ENCODE assay signal across 9 cellular contexts in genomic region chr4:40502936-40503335, GRCh38.
DNase-seq lines count a peak whose midpoint lies in the region; ATAC-seq and TF ChIP-seq lines count a peak whose summit lies in the region.
"Had no signal": no experiment of that assay in that cellular context is flagged by ENCODE, and none has a peak within 500 bp of the region (broad histone marks: within the 10 kb centered on the region; RNA-seq: fewer than 3 reads in every experiment).

No MANE protein-coding gene starts in this region.

- ATAC-seq in activated T-cell treated with anti-CD3 and anti-CD28 coated beads, Interleukin-2, amount 50 U/mL, for 4 hours: peak; percentile 58 to 63
- ATAC-seq in HG02938 (IDR thresholded peaks at IDR 0.05; ENCODE audit: unreplicated experiment): peak; percentile 61

- CTCF ChIA-PET in activated CD4-positive, alpha-beta memory T cell treated with anti-CD3 and anti-CD28 coated beads, Interleukin-2, amount 10 ng/mL, durations not matched to agents 7 days and 5 days (lab: Charles Lee): no interaction called here

- H3K9me3 Mint-ChIP-seq in activated T-cell treated with anti-CD3 and anti-CD28 coated beads, Interleukin-2, amount 50 U/mL, for 4 hours: no peaks in the 10 kb centered on the region
- no peaks in the 10 kb centered on the region for H3K9me3 Mint-ChIP-seq in activated CD4-positive, alpha-beta memory T cell treated with anti-CD3 and anti-CD28 coated beads, Interleukin-2, amount 10 ng/mL, durations not matched to agents 7 days and 5 days
- no peaks in the 10 kb centered on the region for H3K9me3 Mint-ChIP-seq in stimulated activated naive CD8-positive, alpha-beta T cell treated with anti-CD3 and anti-CD28 coated beads, Interleukin-15, Interleukin-2, amounts not matched to agents 100 ng/mL and 50 ng/mL, for 24 hours
- H3K9me3 Mint-ChIP-seq: memory B cell had no signal

- no peak overlapping the region for H3K4me3 ChIP-seq in Peyer's patch

- peaks cover 0 to 23% (median 0%) of the 10 kb centered on the region in 3 donors for H3K36me3 ChIP-seq in Peyer's patch

- no peak for TF ChIP-seq POLR2A in Peyer's patch (IDR thresholded peaks at IDR 0.05)

- peak overlapping the region; percentile 50 for H3K27ac Mint-ChIP-seq in activated CD4-positive, alpha-beta memory T cell treated with anti-CD3 and anti-CD28 coated beads, Interleukin-2, amount 10 ng/mL, durations not matched to agents 7 days and 5 days
- H3K27ac Mint-ChIP-seq in stimulated activated naive CD8-positive, alpha-beta T cell treated with anti-CD3 and anti-CD28 coated beads, Interleukin-15, Interleukin-2, amounts not matched to agents 100 ng/mL and 50 ng/mL, for 24 hours: peak overlapping the region; percentile 88

- H3K4me1 ChIP-seq in Peyer's patch: peaks cover 0 to 32% (median 0%) of the 10 kb centered on the region in 4 donors

- no peaks in the 10 kb centered on the region for H3K27me3 Mint-ChIP-seq in activated T-cell treated with anti-CD3 and anti-CD28 coated beads, Interleukin-2, amount 50 U/mL, for 4 hours (ENCODE audit: low read depth)
- H3K27me3 Mint-ChIP-seq in activated CD4-positive, alpha-beta memory T cell treated with anti-CD3 and anti-CD28 coated beads, Interleukin-2, amount 10 ng/mL, durations not matched to agents 7 days and 5 days: no peaks in the 10 kb centered on the region
- H3K27me3 Mint-ChIP-seq in stimulated activated naive CD8-positive, alpha-beta T cell treated with anti-CD3 and anti-CD28 coated beads, Interleukin-15, Interleukin-2, amounts not matched to agents 100 ng/mL and 50 ng/mL, for 24 hours: no peaks in the 10 kb centered on the region
- H3K27me3 Mint-ChIP-seq: memory B cell had no signal

- no peak overlapping the region for H3K4me3 Mint-ChIP-seq in activated T-cell treated with anti-CD3 and anti-CD28 coated beads, Interleukin-2, amount 50 U/mL, for 4 hours
- H3K4me3 Mint-ChIP-seq in activated CD4-positive, alpha-beta memory T cell treated with anti-CD3 and anti-CD28 coated beads, Interleukin-2, amount 10 ng/mL, durations not matched to agents 7 days and 5 days: no peak overlapping the region
- peak overlapping the region; percentile 30 for H3K4me3 Mint-ChIP-seq in stimulated activated naive CD8-positive, alpha-beta T cell treated with anti-CD3 and anti-CD28 coated beads, Interleukin-15, Interleukin-2, amounts not matched to agents 100 ng/mL and 50 ng/mL, for 24 hours
- H3K4me3 Mint-ChIP-seq: memory B cell had no signal

- H3K27ac ChIP-seq in Peyer's patch: no peak overlapping the region

- no peak for DNase-seq in activated T-cell treated with anti-CD3 and anti-CD28 coated beads, Interleukin-2, amount 50 U/mL, for 4 hours
- no peak for DNase-seq in activated T-cell treated with anti-CD3 and anti-CD28 coated beads, Interleukin-2, amount 50 U/mL, for 48 hours
- DNase-seq in activated CD4-positive, alpha-beta memory T cell treated with anti-CD3 and anti-CD28 coated beads, Interleukin-2, amount 10 ng/mL, durations not matched to agents 7 days and 5 days: no peak
- DNase-seq in Peyer's patch (no peak), occipital lobe (lab: John Stamatoyannopoulos, UW) (no peak), NCI-H2171 (lab: John Stamatoyannopoulos, UW) (no peak)

- no peaks in the 10 kb centered on the region for H3K36me3 Mint-ChIP-seq in activated T-cell treated with anti-CD3 and anti-CD28 coated beads, Interleukin-2, amount 50 U/mL, for 4 hours (ENCODE audit: insufficient read depth)
- H3K36me3 Mint-ChIP-seq in activated CD4-positive, alpha-beta memory T cell treated with anti-CD3 and anti-CD28 coated beads, Interleukin-2, amount 10 ng/mL, durations not matched to agents 7 days and 5 days (ENCODE audit: low read depth): no peaks in the 10 kb centered on the region
- H3K36me3 Mint-ChIP-seq in stimulated activated naive CD8-positive, alpha-beta T cell treated with anti-CD3 and anti-CD28 coated beads, Interleukin-15, Interleukin-2, amounts not matched to agents 100 ng/mL and 50 ng/mL, for 24 hours (ENCODE audit: low read depth): no peaks in the 10 kb centered on the region

- TF ChIP-seq CTCF in Peyer's patch (IDR thresholded peaks at IDR 0.05): no peak

- H3K27me3 ChIP-seq in Peyer's patch: no peaks in the 10 kb centered on the region

- POLR2A ChIA-PET in activated CD4-positive, alpha-beta memory T cell treated with anti-CD3 and anti-CD28 coated beads, Interleukin-2, amount 10 ng/mL, durations not matched to agents 7 days and 5 days (lab: Charles Lee): no interaction called here

- H3K9me3 ChIP-seq in Peyer's patch: no peaks in the 10 kb centered on the region

- peaks cover 10% of the 10 kb centered on the region for H3K4me1 Mint-ChIP-seq in activated T-cell treated with anti-CD3 and anti-CD28 coated beads, Interleukin-2, amount 50 U/mL, for 4 hours (ENCODE audit: low read depth)
- H3K4me1 Mint-ChIP-seq in activated CD4-positive, alpha-beta memory T cell treated with anti-CD3 and anti-CD28 coated beads, Interleukin-2, amount 10 ng/mL, durations not matched to agents 7 days and 5 days: peaks cover 13% of the 10 kb centered on the region
- peaks cover 22% of the 10 kb centered on the region for H3K4me1 Mint-ChIP-seq in stimulated activated naive CD8-positive, alpha-beta T cell treated with anti-CD3 and anti-CD28 coated beads, Interleukin-15, Interleukin-2, amounts not matched to agents 100 ng/mL and 50 ng/mL, for 24 hours (ENCODE audit: low read depth)
